ENCODE assay signal across 23 cellular contexts in the genomic region with DNA sequence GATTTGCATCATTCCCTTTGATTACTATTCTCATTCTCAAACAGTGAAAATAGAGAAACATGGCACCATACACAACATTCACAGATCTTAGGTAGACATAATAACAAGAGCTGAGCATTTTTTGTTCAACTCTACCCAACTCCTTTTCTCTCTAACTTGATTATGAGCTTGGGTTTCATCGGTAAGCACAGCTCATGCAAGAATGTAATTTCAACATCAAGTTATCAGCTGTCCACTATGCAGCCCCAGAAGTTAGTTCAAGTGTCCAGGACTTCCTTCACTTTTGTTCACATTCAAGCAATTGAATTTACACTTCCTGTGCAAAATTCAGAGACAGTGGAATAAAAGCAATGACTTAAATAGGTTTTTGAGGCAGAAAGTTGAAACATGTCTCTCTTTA.
"Had no signal": no experiment of that assay in that cellular context is flagged by ENCODE, and none has a peak within 500 bp of the region (broad histone marks: within the 10 kb centered on the region; RNA-seq: fewer than 3 reads in every experiment).

No MANE protein-coding gene starts in this region.

- H3K4me1 ChIP-seq: right atrium auricular region, tibial nerve had no signal

- H3K36me3 ChIP-seq: right atrium auricular region, tibial nerve had no signal

- H3K4me3 ChIP-seq: coronary artery, right atrium auricular region, tibial nerve had no signal

- H3K4me1 Mint-ChIP-seq: activated B cell treated with CpG ODN at 0.5 μM for 24 hours; activated naive CD4-positive, alpha-beta T cell treated with anti-CD3 and anti-CD28 coated beads, Interleukin-2, amount 50 U/mL, for 24 hours; activated naive CD8-positive, alpha-beta T cell treated with anti-CD3 and anti-CD28 coated beads, Interleukin-2, amount 50 U/mL, for 24 hours; naive thymus-derived CD8-positive, alpha-beta T cell; neural crest cell had no signal

- H3K36me3 Mint-ChIP-seq: activated naive CD4-positive, alpha-beta T cell treated with anti-CD3 and anti-CD28 coated beads, Interleukin-2, amount 50 U/mL, for 24 hours; naive thymus-derived CD8-positive, alpha-beta T cell had no signal

- H3K27ac ChIP-seq: coronary artery, right atrium auricular region, tibial nerve had no signal

- H3K27me3 ChIP-seq: right atrium auricular region, tibial nerve had no signal

- H3K4me3 Mint-ChIP-seq: activated B cell treated with CpG ODN at 0.5 μM for 24 hours; activated CD8-positive, alpha-beta T cell treated with anti-CD3 and anti-CD28 coated beads for 36 hours; activated naive CD4-positive, alpha-beta T cell treated with anti-CD3 and anti-CD28 coated beads, Interleukin-2, amount 50 U/mL, for 24 hours; activated naive CD8-positive, alpha-beta T cell treated with anti-CD3 and anti-CD28 coated beads, Interleukin-2, amount 50 U/mL, for 24 hours; effector memory CD8-positive, alpha-beta T cell; naive thymus-derived CD8-positive, alpha-beta T cell; neural crest cell; T-helper 2 cell treated with Interferon-gamma antibody and Interleukin-4, amounts not matched to agents 5 μg/mL and 100 μg/mL, for 36 hours had no signal

- H3K9me3 Mint-ChIP-seq: activated T-helper 2 cell treated with anti-CD3 and anti-CD28 coated beads, Interferon-gamma antibody, Interleukin-2, Interleukin-4, amounts not matched to agents 10 μg/mL and 5 μg/mL and 100 μg/mL, durations not matched to agents 14 hours and 24 hours and 36 hours; T-helper 2 cell treated with Interferon-gamma antibody and Interleukin-4, amounts not matched to agents 5 μg/mL and 100 μg/mL, for 36 hours had no signal

- DNase-seq: activated B cell treated with CpG ODN at 0.5 μM for 24 hours; activated CD4-positive, alpha-beta T cell treated with anti-CD3 and anti-CD28 coated beads, Interleukin-2, amount 50 U/mL, for 1 hour; activated CD8-positive, alpha-beta T cell treated with anti-CD3 and anti-CD28 coated beads for 36 hours; activated naive CD8-positive, alpha-beta T cell treated with anti-CD3 and anti-CD28 coated beads, Interleukin-2, amount 50 U/mL, for 24 hours; activated T-cell treated with anti-CD3 and anti-CD28 coated beads, Interleukin-2, amount 50 U/mL, for 48 hours; cerebellar nuclear complex; effector memory CD8-positive, alpha-beta T cell; islet precursor cell; left cardiac atrium; left ventricle myocardium superior; midbrain; naive thymus-derived CD8-positive, alpha-beta T cell; occipital lobe; stimulated activated CD4-positive, alpha-beta T cell treated with anti-CD3 and anti-CD28 coated beads, Interleukin-2, amount 100 ng/mL, for 48 hours; stimulated activated naive CD4-positive, alpha-beta T cell treated with Interleukin-2 at 50 U/mL for 16 hours; T-helper 1 cell had no signal

- H3K27ac Mint-ChIP-seq: activated B cell treated with CpG ODN at 0.5 μM for 24 hours; activated CD8-positive, alpha-beta T cell treated with anti-CD3 and anti-CD28 coated beads for 36 hours; activated naive CD4-positive, alpha-beta T cell treated with anti-CD3 and anti-CD28 coated beads, Interleukin-2, amount 50 U/mL, for 24 hours; activated naive CD8-positive, alpha-beta T cell treated with anti-CD3 and anti-CD28 coated beads, Interleukin-2, amount 50 U/mL, for 24 hours; activated T-helper 2 cell treated with anti-CD3 and anti-CD28 coated beads, Interferon-gamma antibody, Interleukin-2, Interleukin-4, amounts not matched to agents 10 μg/mL and 5 μg/mL and 100 μg/mL, durations not matched to agents 14 hours and 24 hours and 36 hours; effector memory CD8-positive, alpha-beta T cell; naive thymus-derived CD8-positive, alpha-beta T cell; T-helper 2 cell treated with Interferon-gamma antibody and Interleukin-4, amounts not matched to agents 5 μg/mL and 100 μg/mL, for 36 hours had no signal

- H3K27me3 Mint-ChIP-seq: activated B cell treated with CpG ODN at 0.5 μM for 24 hours; activated naive CD4-positive, alpha-beta T cell treated with anti-CD3 and anti-CD28 coated beads, Interleukin-2, amount 50 U/mL, for 24 hours; activated naive CD8-positive, alpha-beta T cell treated with anti-CD3 and anti-CD28 coated beads, Interleukin-2, amount 50 U/mL, for 24 hours had no signal

- H3K9me3 ChIP-seq: right atrium auricular region had no signal
